14 cellular contexts compared by ENCODE assay signal in the genomic region with DNA sequence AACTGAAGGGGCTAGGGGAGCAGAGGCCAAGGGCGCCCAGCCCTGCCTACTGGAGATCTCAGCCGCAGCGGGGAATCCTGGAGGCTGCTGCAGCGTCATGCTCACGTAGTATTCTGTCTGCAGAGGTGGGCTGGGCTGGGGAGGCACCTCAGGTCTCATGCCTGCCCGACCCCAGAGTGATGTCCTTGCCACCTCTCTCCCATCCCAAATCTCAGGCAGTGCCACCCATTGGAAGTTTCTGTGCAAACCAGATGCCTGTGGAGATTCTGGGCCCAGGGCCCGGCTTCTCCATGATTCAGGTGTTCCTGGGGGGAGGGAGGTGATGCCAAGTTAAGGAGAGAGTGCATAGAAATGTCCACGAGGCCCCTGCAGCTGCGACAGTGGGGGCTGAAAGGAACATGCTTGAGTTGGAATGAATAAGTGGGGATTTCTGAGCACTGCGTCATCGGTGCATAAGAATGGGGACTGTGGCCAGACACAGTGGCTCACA.
A peak's percentile ranks its signal among the peaks of the same experiment; 100 is the strongest.
DNase-seq lines count a peak whose midpoint lies in the region; ATAC-seq and TF ChIP-seq lines count a peak whose summit lies in the region.
"Had no signal": no experiment of that assay in that cellular context is flagged by ENCODE, and none has a peak within 500 bp of the region (broad histone marks: within the 10 kb centered on the region; RNA-seq: fewer than 3 reads in every experiment).

No MANE protein-coding gene starts in this region.

- POLR2A ChIA-PET in activated CD4-positive, alpha-beta memory T cell treated with anti-CD3 and anti-CD28 coated beads for 36 hours (lab: Charles Lee): interaction anchor here (0.6 to 1.8 kb wide), 2 partner anchors 68 to 283 kb away, joined by 3 to 7 read pairs; a partner anchor contains a TSS

- no peaks in the 10 kb centered on the region for H3K9me3 ChIP-seq in H9 (ENCODE audit: control insufficient read depth, low read depth, low read length)
- H3K9me3 ChIP-seq in neural progenitor cell (ENCODE audit: low read depth): no peaks in the 10 kb centered on the region
- H3K9me3 ChIP-seq: sigmoid colon had no signal

- no peak overlapping the region for H2BK120ac ChIP-seq in H9 (ENCODE audit: low read depth, low read length, poor library complexity, severe bottlenecking)

- H3K36me3 ChIP-seq in neural progenitor cell: no peaks in the 10 kb centered on the region
- H3K36me3 ChIP-seq: sigmoid colon had no signal

- no peak for TF ChIP-seq CTCF in H9 (conservative IDR thresholded peaks at IDR 0.05)
- TF ChIP-seq CTCF in neural progenitor cell (IDR thresholded peaks at IDR 0.05): no peak

- peaks cover 5% of the 10 kb centered on the region for H3K23me2 ChIP-seq in H9 (ENCODE audit: insufficient read length, low read depth, low read length, poor library complexity, severe bottlenecking)

- peaks cover 3 to 5% of the 10 kb centered on the region in 2 experiments; a peak in 3 of 5 replicates for H3K9me3 Mint-ChIP-seq in H9
- peaks cover 14% of the 10 kb centered on the region for H3K9me3 Mint-ChIP-seq in activated CD4-positive, alpha-beta memory T cell treated with anti-CD3 and anti-CD28 coated beads for 36 hours
- H3K9me3 Mint-ChIP-seq in neural progenitor cell: peaks cover 11% of the 10 kb centered on the region

- no peak overlapping the region for H2AFZ ChIP-seq in H9 (ENCODE audit: low read length)
- no peak overlapping the region for H2AFZ ChIP-seq in neural progenitor cell (replicated peaks)

- H3K27ac Mint-ChIP-seq in H9 (peak overlapping the region; percentile 33 to 51 (median 38); a peak in 2 of 7 replicates), neural progenitor cell (peak overlapping the region; percentile 76)
- peak overlapping the region; percentile 98 for H3K27ac Mint-ChIP-seq in activated CD4-positive, alpha-beta memory T cell treated with anti-CD3 and anti-CD28 coated beads for 36 hours

- H3K79me2 ChIP-seq in H9 (ENCODE audit: insufficient read depth, low read length) (peaks cover 5% of the 10 kb centered on the region; the same call in 1 of the 2 replicates), neural progenitor cell (ENCODE audit: low read depth) (no peaks in the 10 kb centered on the region)

- no peaks in the 10 kb centered on the region for H3K79me1 ChIP-seq in H9 (ENCODE audit: insufficient read depth, low read depth, low read length, poor library complexity, severe bottlenecking)

- no peaks in the 10 kb centered on the region for H4K20me1 ChIP-seq in H9 (ENCODE audit: control insufficient read depth, insufficient read depth, insufficient read length)
- H4K20me1 ChIP-seq in neural progenitor cell (ENCODE audit: low read depth): no peaks in the 10 kb centered on the region

- H3K56ac ChIP-seq in H9 (ENCODE audit: insufficient read length, low read depth, low read length): no peak overlapping the region

- H3K4me1 Mint-ChIP-seq in H9 (peaks cover 59 to 61% of the 10 kb centered on the region in 2 experiments), neural progenitor cell (peaks cover 35% of the 10 kb centered on the region)
- H3K4me1 Mint-ChIP-seq in activated CD4-positive, alpha-beta memory T cell treated with anti-CD3 and anti-CD28 coated beads for 36 hours (ENCODE audit: low read depth): peaks cover 59% of the 10 kb centered on the region

- peaks cover 18% of the 10 kb centered on the region; the same call in 1 of the 2 replicates for H3K4me1 ChIP-seq in H9 (ENCODE audit: insufficient read depth, low read length)
- H3K4me1 ChIP-seq in neural progenitor cell: peaks cover 8% of the 10 kb centered on the region
- H3K4me1 ChIP-seq: sigmoid colon had no signal

- H3K9ac ChIP-seq in H9 (ENCODE audit: extremely low read depth, insufficient read length, low read length) (no peak overlapping the region), neural progenitor cell (no peak overlapping the region)

- no peak overlapping the region for H2BK15ac ChIP-seq in H9 (ENCODE audit: low read depth, low read length)

- no peak overlapping the region for H3K23ac ChIP-seq in H9 (ENCODE audit: insufficient read length, low read depth, low read length)

- no peak overlapping the region for H3T11ph ChIP-seq in H9 (ENCODE audit: low read length)

- no peak overlapping the region for H3K18ac ChIP-seq in H9 (ENCODE audit: insufficient read length, low read depth, low read length)

- H3K27me3 ChIP-seq in H9 (ENCODE audit: insufficient read depth, low read length) (no peaks in the 10 kb centered on the region), neural progenitor cell (peaks cover 5% of the 10 kb centered on the region)

- no CpG with 5 or more reads among the region's 11 CpGs for WGBS in H9 (ENCODE audit: extremely low coverage, insufficient read length, low lambda C conversion rate)

- H3K27me3 Mint-ChIP-seq in H9 (ENCODE audit: low read depth) (peaks cover 13% of the 10 kb centered on the region), neural progenitor cell (ENCODE audit: insufficient read depth, low read depth) (peaks cover 13% of the 10 kb centered on the region)
- no peaks in the 10 kb centered on the region for H3K27me3 Mint-ChIP-seq in activated CD4-positive, alpha-beta memory T cell treated with anti-CD3 and anti-CD28 coated beads for 36 hours
- H3K27me3 Mint-ChIP-seq: T-cell had no signal

- no peak overlapping the region for H2BK20ac ChIP-seq in H9 (ENCODE audit: low read depth, low read length, poor library complexity, severe bottlenecking)

- H3K4me2 ChIP-seq in H9 (ENCODE audit: insufficient read depth, insufficient read length, low read length): no peak overlapping the region
- no peak overlapping the region for H3K4me2 ChIP-seq in neural progenitor cell

- no peak overlapping the region for H4K8ac ChIP-seq in H9 (replicated peaks; ENCODE audit: insufficient read length, low read depth, low read length)

- no peak overlapping the region for H2BK5ac ChIP-seq in H9 (ENCODE audit: insufficient read length, low read length)

- H3K4me3 ChIP-seq in neural progenitor cell: no peak overlapping the region
- H3K4me3 ChIP-seq: sigmoid colon had no signal

- H3K27ac ChIP-seq in H9 (ENCODE audit: insufficient read length, low read depth, low read length) (no peak overlapping the region), neural progenitor cell (no peak overlapping the region)
- H3K27ac ChIP-seq: sigmoid colon had no signal

- ATAC-seq in HG03469 (IDR thresholded peaks at IDR 0.05; ENCODE audit: unreplicated experiment): no peak

- CTCF ChIA-PET in activated CD4-positive, alpha-beta memory T cell treated with anti-CD3 and anti-CD28 coated beads for 36 hours (lab: Charles Lee): interaction anchor here (1.0 to 1.8 kb wide), 6 partner anchors 8 to 183 kb away, joined by 3 to 9 read pairs (median 4); no protein-coding TSS in a partner anchor

- no peak overlapping the region for H2BK12ac ChIP-seq in H9 (ENCODE audit: insufficient read length, low read depth, low read length)

- intact Hi-C loops in activated CD4-positive, alpha-beta memory T cell treated with anti-CD3 and anti-CD28 coated beads for 36 hours (cut with micrococcal nuclease): loop anchor here (1.0 to 2.0 kb wide), 3 partner anchors 39 to 283 kb away; a partner anchor contains a TSS

- H3K14ac ChIP-seq in H9 (ENCODE audit: insufficient read depth, low read length): no peak overlapping the region

- H3K36me3 Mint-ChIP-seq in H9 (ENCODE audit: insufficient read depth in 1 of 3, low read depth in 3 of 3): peaks cover 0 to 5% (median 4%) of the 10 kb centered on the region in 3 experiments; a peak in 3 of 7 replicates
- peaks cover 20% of the 10 kb centered on the region for H3K36me3 Mint-ChIP-seq in activated CD4-positive, alpha-beta memory T cell treated with anti-CD3 and anti-CD28 coated beads for 36 hours
- H3K36me3 Mint-ChIP-seq in neural progenitor cell: no peaks in the 10 kb centered on the region

- peaks cover 4% of the 10 kb centered on the region for H3F3A ChIP-seq in neural progenitor cell (ENCODE audit: low read depth)

- no peak overlapping the region for H2AK5ac ChIP-seq in H9 (ENCODE audit: insufficient read length, low read length)

- peak; percentile 33 for DNase-seq in activated CD4-positive, alpha-beta T cell treated with anti-CD3 and anti-CD28 coated beads for 48 hours
- DNase-seq in activated CD4-positive, alpha-beta T cell treated with anti-CD3 and anti-CD28 coated beads for 1 hour: no peak
- DNase-seq in H9 (no peak), neural progenitor cell (ENCODE audit: low spot score) (no peak), NCI-H2227 treated with DMSO at 0.1 percent for 48 hours (lab: John Stamatoyannopoulos, UW) (no peak), NCI-H1930 (lab: John Stamatoyannopoulos, UW) (no peak)
- peak; percentile 67 for DNase-seq in activated CD4-positive, alpha-beta memory T cell treated with anti-CD3 and anti-CD28 coated beads for 36 hours
- DNase-seq: activated gamma-delta T cell; effector CD8-positive, alpha-beta T cell; hippocampal formation; NCI-H510A; sigmoid colon had no signal

- H3K4ac ChIP-seq in H9 (ENCODE audit: low read depth, low read length): no peak overlapping the region

- H3K4me3 Mint-ChIP-seq in H9: peak overlapping the region in 1 of 2 experiments; percentile 12; a peak in 2 of 5 replicates
- H3K4me3 Mint-ChIP-seq in activated CD4-positive, alpha-beta memory T cell treated with anti-CD3 and anti-CD28 coated beads for 36 hours: peak overlapping the region; percentile 77
- H3K4me3 Mint-ChIP-seq in neural progenitor cell: no peak overlapping the region

- H4K91ac ChIP-seq in H9 (ENCODE audit: insufficient read length, low read depth, low read length): no peak overlapping the region

- no peak overlapping the region for H4K5ac ChIP-seq in H9 (ENCODE audit: insufficient read length, low read depth, low read length)

Comparison
In these comparisons a context has a peak if more than half of its experiments do, and no peak if none do; other contexts are left out.
1. DNase-seq: peak in activated CD4-positive, alpha-beta T cell treated with anti-CD3 and anti-CD28 coated beads for 48 hours (single experiment) and activated CD4-positive, alpha-beta memory T cell treated with anti-CD3 and anti-CD28 coated beads for 36 hours (single experiment); none in activated CD4-positive, alpha-beta T cell treated with anti-CD3 and anti-CD28 coated beads for 1 hour (single experiment), H9 (single experiment), neural progenitor cell (single experiment), NCI-H2227 treated with DMSO at 0.1 percent for 48 hours (single experiment) and NCI-H1930 (0 of 2).
2. H3K27ac Mint-ChIP-seq: peak in every context shown above with its lines; median percentile 98 in activated CD4-positive, alpha-beta memory T cell treated with anti-CD3 and anti-CD28 coated beads for 36 hours; 76 in neural progenitor cell; 38 in H9.